ENCODE assay signal across 14 cellular contexts in genomic region chr9:92715488-92716231, GRCh38. TPM values are rescaled to one million over a fixed set of nuclear protein-coding genes. Genes with fewer than 3 reads are reported as not detected.
DNase-seq lines count a peak whose midpoint lies in the region; ATAC-seq, FAIRE-seq and TF ChIP-seq lines count a peak whose summit lies in the region.
"Had no signal": no experiment of that assay in that cellular context is flagged by ENCODE, and none has a peak within 500 bp of the region (broad histone marks: within the 10 kb centered on the region; RNA-seq: fewer than 3 reads in every experiment).

No MANE protein-coding gene starts in this region.

- peak; percentile 19 for DNase-seq in astrocyte (ENCODE audit: low read depth)
- peak in 4 of 5 donors; percentile 45 to 76 (median 66) for DNase-seq in heart left ventricle
- no peak for DNase-seq in smooth muscle cell (lab: John Stamatoyannopoulos, UW; ENCODE audit: unreplicated experiment)
- no peak for DNase-seq in LoVo (ENCODE audit: low spot score)
- no peak for DNase-seq in HCEC 1CT
- DNase-seq in HuH-7 (ENCODE audit: low spot score): no peak
- no peak for DNase-seq in stimulated activated CD4-positive, alpha-beta T cell treated with anti-CD3 and anti-CD28 coated beads, Interleukin-15, amount 100 ng/mL, for 24 hours

- H3K4me1 Mint-ChIP-seq in astrocyte (ENCODE audit: low read depth, unreplicated experiment): peaks cover 6% of the 10 kb centered on the region

- H4K20me1 ChIP-seq in astrocyte (ENCODE audit: insufficient read depth, low read length) (peaks cover 42% of the 10 kb centered on the region), smooth muscle cell (ENCODE audit: low read depth) (peaks cover 32% of the 10 kb centered on the region)

- H3K9ac ChIP-seq in astrocyte (ENCODE audit: low read length) (no peak overlapping the region), smooth muscle cell (ENCODE audit: low read depth) (no peak overlapping the region)

- peaks cover 0 to 97% of the 10 kb centered on the region in 2 experiments; a peak in 1 of 3 replicates for H3K36me3 ChIP-seq in HEK293 (ENCODE audit: control insufficient read depth in 2 of 2, insufficient read depth in 1 of 2, low read length in 2 of 2)
- H3K36me3 ChIP-seq in astrocyte (ENCODE audit: insufficient read depth, low read length): peaks cover 25% of the 10 kb centered on the region
- peaks cover 0 to 94% (median 87%) of the 10 kb centered on the region in 9 donors for H3K36me3 ChIP-seq in heart left ventricle
- no peaks in the 10 kb centered on the region for H3K36me3 ChIP-seq in smooth muscle cell (ENCODE audit: low read depth)

- no peak for TF ChIP-seq POLR2A in heart left ventricle (IDR thresholded peaks at IDR 0.05)

- H3K4me3 ChIP-seq in HEK293 (ENCODE audit: low read depth, low read length): no peak overlapping the region
- no peak overlapping the region for H3K4me3 ChIP-seq in astrocyte (ENCODE audit: insufficient read depth, low read depth, low read length)
- H3K4me3 ChIP-seq in heart left ventricle: no peak overlapping the region
- H3K4me3 ChIP-seq in smooth muscle cell: no peak overlapping the region
- H3K4me3 ChIP-seq: dorsolateral prefrontal cortex, gastrocnemius medialis, upper lobe of right lung had no signal

- ATAC-seq in heart left ventricle: peak; percentile 72 to 83 (median 78)

- WGBS in heart left ventricle, 4 donors: 28 to 54% (median 37%) methylated on average over 10 to 17 of the region's 17 CpGs
- WGBS in smooth muscle cell (ENCODE audit: low lambda C conversion rate): 71% methylated on average over 17 of the region's 17 CpGs

- H3K79me2 ChIP-seq in astrocyte (ENCODE audit: insufficient read depth, low read length): no peaks in the 10 kb centered on the region
- no peaks in the 10 kb centered on the region for H3K79me2 ChIP-seq in smooth muscle cell (ENCODE audit: low read depth)

- POLR2A ChIA-PET in HEK293 (lab: Yijun Ruan, JAX): no interaction called here

- H2AFZ ChIP-seq in astrocyte (ENCODE audit: low read depth, low read length) (no peak overlapping the region), smooth muscle cell (ENCODE audit: low read depth) (no peak overlapping the region)

- intact Hi-C loops in heart left ventricle (cut with DNase I): loop anchor here (1.0 to 10.0 kb wide), 9 partner anchors 16 to 76 kb away; partner anchors contain the start of genes BICD2 (in 3 of the 10) and IPPK (in 1 of the 10)

- CTCF ChIA-PET in HEK293 (lab: Yijun Ruan, JAX): interaction anchor here (0.7 to 9.7 kb wide), 13 partner anchors 9 to 101 kb away, joined by 3 to 150 read pairs (median 4); no protein-coding TSS in a partner anchor

- H3K27me3 Mint-ChIP-seq in astrocyte (ENCODE audit: low read depth, unreplicated experiment): no peaks in the 10 kb centered on the region
- H3K27me3 Mint-ChIP-seq: IgD-negative memory B cell, progenitor cell of endocrine pancreas had no signal

- H3K9me3 ChIP-seq in HEK293 (ENCODE audit: control insufficient read depth, insufficient read depth, low read depth, low read length) (no peaks in the 10 kb centered on the region), astrocyte (ENCODE audit: insufficient read depth, low read depth, low read length) (no peaks in the 10 kb centered on the region), heart left ventricle (no peaks in the 10 kb centered on the region), smooth muscle cell (replicated peaks; ENCODE audit: low read depth) (no peaks in the 10 kb centered on the region)
- H3K9me3 ChIP-seq: gastrocnemius medialis, upper lobe of right lung had no signal

- H3K4me1 ChIP-seq in HEK293 (ENCODE audit: control insufficient read depth, insufficient read depth, low read length) (no peaks in the 10 kb centered on the region), astrocyte (ENCODE audit: insufficient read depth, low read length) (no peaks in the 10 kb centered on the region), heart left ventricle (peaks cover 11 to 27% (median 20%) of the 10 kb centered on the region in 12 donors), smooth muscle cell (ENCODE audit: low read depth) (no peaks in the 10 kb centered on the region)
- H3K4me1 ChIP-seq: gastrocnemius medialis, upper lobe of right lung had no signal

- H3K4me3 Mint-ChIP-seq in astrocyte (ENCODE audit: unreplicated experiment): no peak overlapping the region

- no peak overlapping the region for H3K27ac Mint-ChIP-seq in astrocyte (ENCODE audit: unreplicated experiment)
- H3K27ac Mint-ChIP-seq: progenitor cell of endocrine pancreas had no signal

- no peaks in the 10 kb centered on the region for H3F3A ChIP-seq in smooth muscle cell (ENCODE audit: low read depth)

- H3K4me2 ChIP-seq in astrocyte (ENCODE audit: low read length) (no peak overlapping the region), smooth muscle cell (peak overlapping the region; percentile 25)

- no peak for FAIRE-seq in astrocyte (lab: Jason Lieb, UNC)

- H3K36me3 Mint-ChIP-seq in astrocyte (ENCODE audit: low read depth, unreplicated experiment): peaks cover 21% of the 10 kb centered on the region

- no peak for TF ChIP-seq CTCF in HEK293 (tag by site-specific recombination; IDR thresholded peaks at IDR 0.05)
- TF ChIP-seq CTCF in astrocyte (IDR thresholded peaks at IDR 0.05; ENCODE audit: insufficient read depth, low read depth, low read length): no peak
- TF ChIP-seq CTCF in heart left ventricle (IDR thresholded peaks at IDR 0.05): no peak
- no peak for TF ChIP-seq CTCF in smooth muscle cell (IDR thresholded peaks at IDR 0.05; ENCODE audit: borderline replicate concordance, insufficient read depth, poor library complexity, severe bottlenecking)

- H3K27me3 ChIP-seq in astrocyte (ENCODE audit: insufficient read depth, low read length) (no peaks in the 10 kb centered on the region), heart left ventricle (no peaks in the 10 kb centered on the region), smooth muscle cell (ENCODE audit: low read depth) (no peaks in the 10 kb centered on the region)
- H3K27me3 ChIP-seq: dorsolateral prefrontal cortex, gastrocnemius medialis, upper lobe of right lung had no signal

- H3K9me3 Mint-ChIP-seq in astrocyte (ENCODE audit: unreplicated experiment): no peaks in the 10 kb centered on the region
- H3K9me3 Mint-ChIP-seq: IgD-negative memory B cell had no signal

- no peak overlapping the region for H3K27ac ChIP-seq in HEK293 (ENCODE audit: extremely low read depth, low read depth, low read length)
- no peak overlapping the region for H3K27ac ChIP-seq in astrocyte (ENCODE audit: low read depth, low read length)
- H3K27ac ChIP-seq in heart left ventricle: peak overlapping the region in 11 of 12 donors; percentile 15 to 78 (median 51)
- H3K27ac ChIP-seq in smooth muscle cell (ENCODE audit: low read depth): no peak overlapping the region
- H3K27ac ChIP-seq: C4-2B, dorsolateral prefrontal cortex, gastrocnemius medialis, upper lobe of right lung had no signal

TF ChIP-seq in HEK293, 187 proteins besides CTCF, POLR2A, EP300 and RAD21:
- no peak for TF ChIP-seq ZBTB8A (tag by site-specific recombination; IDR thresholded peaks at IDR 0.05)
- TF ChIP-seq ZBTB44 (tag by site-specific recombination; IDR thresholded peaks at IDR 0.05): no peak
- peak; percentile 64 for TF ChIP-seq KLF1 (tag by site-specific recombination; IDR thresholded peaks at IDR 0.05)

RNA-seq across cellular contexts. Expression of gene IPPK, which starts 45.7 kb away (rescaled TPM):
- 11.3 and 14.1 TPM in 2 replicates for total RNA-seq in astrocyte
- 10 to 100 TPM in 2 of 9 donors, 1 to 10 TPM in 7; 5.8 to 10.1 (median 8.6) TPM for total RNA-seq in heart left ventricle
- polyA plus RNA-seq in heart left ventricle: 10 to 100 TPM in 1 of 2 donors, 1 to 10 TPM in 1; 4.2 to 11.0 TPM
- total RNA-seq in smooth muscle cell: 20.6 and 22.1 TPM in 2 replicates
- polyA plus RNA-seq in smooth muscle cell: 9.4 and 13.1 TPM in 2 replicates

RNA-seq across cellular contexts. Expression of gene BICD2, which starts 49.0 kb away (rescaled TPM):
- 45.9 and 48.2 TPM in 2 replicates for total RNA-seq in astrocyte
- 10 to 100 TPM; 28.3 to 56.7 (median 35.9) TPM for total RNA-seq in heart left ventricle
- 10 to 100 TPM; 17.6 to 45.7 TPM for polyA plus RNA-seq in heart left ventricle
- total RNA-seq in smooth muscle cell: 29.1 and 32.2 TPM in 2 replicates
- polyA plus RNA-seq in smooth muscle cell: 27.5 and 28.1 TPM in 2 replicates

Comparison
In these comparisons a context has a peak if more than half of its experiments do, and no peak if none do; other contexts are left out.
1. H3K27ac ChIP-seq: peak in heart left ventricle (11 of 12); none in HEK293 (single experiment), astrocyte (single experiment) and smooth muscle cell (single experiment).
2. DNase-seq: peak in astrocyte (single experiment) and heart left ventricle (4 of 5); none in smooth muscle cell (single experiment), LoVo (single experiment), HCEC 1CT (single experiment), HuH-7 (single experiment) and stimulated activated CD4-positive, alpha-beta T cell treated with anti-CD3 and anti-CD28 coated beads, Interleukin-15, amount 100 ng/mL, for 24 hours (single experiment).